17 cellular contexts compared by ENCODE assay signal in genomic region chr10:11758527-11759236, GRCh38. TPM values are rescaled to one million over a fixed set of nuclear protein-coding genes. Genes with fewer than 3 reads are reported as not detected.
DNase-seq lines count a peak whose midpoint lies in the region; ATAC-seq, FAIRE-seq and TF ChIP-seq lines count a peak whose summit lies in the region.
"Had no signal": no experiment of that assay in that cellular context is flagged by ENCODE, and none has a peak within 500 bp of the region (broad histone marks: within the 10 kb centered on the region; RNA-seq: fewer than 3 reads in every experiment).

No MANE protein-coding gene starts in this region.

- FAIRE-seq in A549 (lab: Jason Lieb, UNC), result no peak

- TF ChIP-seq EP300 in A549 (IDR thresholded peaks at IDR 0.05), result no peak

- H3K27ac ChIP-seq in A549 (no peak overlapping the region), SJCRH30 (peak overlapping the region; percentile 89), esophagus (ENCODE audit: low read depth in 2 of 2, low read length in 1 of 2) (peak overlapping the region; percentile 80 to 85), osteoblast (ENCODE audit: low read depth, low read length) (peak overlapping the region; percentile 86), caudate nucleus (ENCODE audit: low read depth, low read length) (no peak overlapping the region)

- H3K9me3 Mint-ChIP-seq in activated CD4-positive, alpha-beta T cell treated with anti-CD3 and anti-CD28 coated beads for 36 hours (ENCODE audit: low read depth), result no peaks in the 10 kb centered on the region
- H3K9me3 Mint-ChIP-seq: activated CD4-positive, alpha-beta memory T cell treated with anti-CD3 and anti-CD28 coated beads for 36 hours; CD4-positive, alpha-beta memory T cell; effector memory CD8-positive, alpha-beta T cell; stimulated activated memory B cell treated with anti-CD40 and anti-IgM and Interleukin-4, amounts not matched to agents 10 μg/mL and 1 μg/mL and 100 μg/mL, for 72 hours had no signal

- no peaks in the 10 kb centered on the region for H3K36me3 Mint-ChIP-seq in activated CD4-positive, alpha-beta T cell treated with anti-CD3 and anti-CD28 coated beads for 36 hours (ENCODE audit: low read depth)
- H3K36me3 Mint-ChIP-seq: activated CD4-positive, alpha-beta memory T cell treated with anti-CD3 and anti-CD28 coated beads for 36 hours; activated naive CD8-positive, alpha-beta T cell treated with anti-CD3 and anti-CD28 coated beads for 36 hours; CD4-positive, alpha-beta memory T cell had no signal

- H3K4me1 ChIP-seq in A549 (no peaks in the 10 kb centered on the region), SJCRH30 (peaks cover 28% of the 10 kb centered on the region), esophagus (ENCODE audit: control insufficient read depth in 2 of 2, insufficient read depth in 2 of 2, low read length in 1 of 2) (peaks cover 0 to 11% of the 10 kb centered on the region in 2 donors), osteoblast (ENCODE audit: insufficient read depth, low read length) (peaks cover 32% of the 10 kb centered on the region)

- H3K27me3 Mint-ChIP-seq in activated CD4-positive, alpha-beta T cell treated with anti-CD3 and anti-CD28 coated beads for 36 hours, result no peaks in the 10 kb centered on the region
- H3K27me3 Mint-ChIP-seq: activated CD4-positive, alpha-beta memory T cell treated with anti-CD3 and anti-CD28 coated beads for 36 hours; stimulated activated memory B cell treated with anti-CD40 and anti-IgM and Interleukin-4, amounts not matched to agents 10 μg/mL and 1 μg/mL and 100 μg/mL, for 72 hours had no signal

- H3K27me3 ChIP-seq in SJCRH30, result no peaks in the 10 kb centered on the region
- H3K27me3 ChIP-seq in esophagus (ENCODE audit: control insufficient read depth in 1 of 2, insufficient read depth in 2 of 2, low read length in 2 of 2), result no peaks in the 10 kb centered on the region
- H3K27me3 ChIP-seq in osteoblast (ENCODE audit: insufficient read depth, low read length), result no peaks in the 10 kb centered on the region
- H3K27me3 ChIP-seq: MG63 had no signal

- DNase-seq in A549 (ENCODE audit: low read depth in 1 of 2, low spot score in 1 of 2) (no peak), SJCRH30 (peak in 1 of 2 experiments; percentile 10), osteoblast (ENCODE audit: insufficient read length, low spot score, missing footprints) (no peak), SKM-1 (lab: John Stamatoyannopoulos, UW; ENCODE audit: unreplicated experiment) (no peak), caudate nucleus (lab: John Stamatoyannopoulos, UW) (no peak), inferior parietal cortex (ENCODE audit: extremely low spot score) (no peak)
- DNase-seq in activated CD4-positive, alpha-beta T cell treated with anti-CD3 and anti-CD28 coated beads for 36 hours, result no peak
- DNase-seq: cerebellar nuclear complex had no signal

- H3K4me2 ChIP-seq in A549 (no peak overlapping the region), osteoblast (ENCODE audit: insufficient read depth, low read length) (no peak overlapping the region)

- peaks cover 6% of the 10 kb centered on the region for H3K4me1 Mint-ChIP-seq in activated CD4-positive, alpha-beta T cell treated with anti-CD3 and anti-CD28 coated beads for 36 hours

- no peak for TF ChIP-seq POLR2A in A549 (IDR thresholded peaks at IDR 0.05; ENCODE audit: low read length)

- WGBS in A549 (ENCODE audit: missing lambda C conversion rate), result 84% methylated on average over 13 of the region's 13 CpGs
- 75 to 84% methylated on average over 13 of the region's 13 CpGs for WGBS in esophagus, 2 donors

- no peaks in the 10 kb centered on the region for H3K79me2 ChIP-seq in osteoblast (ENCODE audit: insufficient read depth, low read length)

- H3K4me3 ChIP-seq in A549 (no peak overlapping the region), SJCRH30 (no peak overlapping the region), esophagus (ENCODE audit: low read depth in 1 of 2, low read length in 2 of 2) (no peak overlapping the region), osteoblast (ENCODE audit: insufficient read depth, low read length) (no peak overlapping the region)
- H3K4me3 ChIP-seq: MG63, prostate gland had no signal

- peak; percentile 36 to 38; a peak in 4 of 6 replicates for ATAC-seq in A549
- ATAC-seq in activated CD4-positive, alpha-beta T cell treated with anti-CD3 and anti-CD28 coated beads for 36 hours, result no peak

- CTCF ChIA-PET in A549 (lab: Yijun Ruan, JAX), result interaction anchor here (0.6 to 7.9 kb wide), 58 partner anchors 7 to 1980 kb away, joined by 3 to 146 read pairs (median 5); no protein-coding TSS in a partner anchor
- CTCF ChIA-PET in activated CD4-positive, alpha-beta T cell treated with anti-CD3 and anti-CD28 coated beads for 36 hours (lab: Charles Lee), result interaction anchor here (0.6 to 9.7 kb wide), 23 partner anchors 9 to 283 kb away, joined by 3 to 125 read pairs (median 6); no protein-coding TSS in a partner anchor

- no peaks in the 10 kb centered on the region for H3K9me3 ChIP-seq in A549
- no peaks in the 10 kb centered on the region for H3K9me3 ChIP-seq in SJCRH30 (replicated peaks)
- H3K9me3 ChIP-seq in esophagus (ENCODE audit: control insufficient read depth in 2 of 2, insufficient read depth in 1 of 2, low read depth in 1 of 2, low read length in 1 of 2), result no peaks in the 10 kb centered on the region
- H3K9me3 ChIP-seq in osteoblast (ENCODE audit: low read depth, low read length), result no peaks in the 10 kb centered on the region
- H3K9me3 ChIP-seq: MG63, prostate gland had no signal

- peak overlapping the region; percentile 23 for H2AFZ ChIP-seq in osteoblast (ENCODE audit: low read length)

- no peak for TF ChIP-seq CTCF in A549 (IDR thresholded peaks at IDR 0.05)
- TF ChIP-seq CTCF in osteoblast (IDR thresholded peaks at IDR 0.05; ENCODE audit: extremely low read depth, low read depth, low read length), result no peak

- H3K36me3 ChIP-seq in SJCRH30 (no peaks in the 10 kb centered on the region), esophagus (ENCODE audit: control insufficient read depth in 2 of 2, insufficient read depth in 2 of 2, low read length in 1 of 2) (peaks cover 4 to 32% of the 10 kb centered on the region in 2 donors), osteoblast (ENCODE audit: insufficient read depth, low read length) (no peaks in the 10 kb centered on the region)

- H3K27ac Mint-ChIP-seq in activated CD4-positive, alpha-beta T cell treated with anti-CD3 and anti-CD28 coated beads for 36 hours, result no peak overlapping the region
- H3K27ac Mint-ChIP-seq: activated CD4-positive, alpha-beta memory T cell treated with anti-CD3 and anti-CD28 coated beads for 36 hours; activated naive CD8-positive, alpha-beta T cell treated with anti-CD3 and anti-CD28 coated beads for 36 hours; effector memory CD8-positive, alpha-beta T cell had no signal

- no peak for TF ChIP-seq RAD21 in A549 (conservative IDR thresholded peaks at IDR 0.05 in 1 of 2, IDR thresholded peaks at IDR 0.05 in 1 of 2)

- POLR2A ChIA-PET in A549 (lab: Yijun Ruan, JAX), result interaction anchor here (0.7 kb wide), 1 partner anchor 24 kb away, joined by 4 read pairs; no protein-coding TSS in a partner anchor
- POLR2A ChIA-PET in activated CD4-positive, alpha-beta T cell treated with anti-CD3 and anti-CD28 coated beads for 36 hours (lab: Charles Lee), result no interaction called here

- intact Hi-C loops in activated CD4-positive, alpha-beta T cell treated with anti-CD3 and anti-CD28 coated beads for 36 hours (cut with DNase I, micrococcal nuclease), result loop anchor here (1.0 kb wide), 1 partner anchor 243 kb away; no protein-coding TSS in a partner anchor

- no peak overlapping the region for H3K4me3 Mint-ChIP-seq in activated CD4-positive, alpha-beta T cell treated with anti-CD3 and anti-CD28 coated beads for 36 hours
- H3K4me3 Mint-ChIP-seq: activated CD4-positive, alpha-beta memory T cell treated with anti-CD3 and anti-CD28 coated beads for 36 hours; activated naive CD8-positive, alpha-beta T cell treated with anti-CD3 and anti-CD28 coated beads for 36 hours; CD4-positive, alpha-beta memory T cell; effector memory CD8-positive, alpha-beta T cell; naive thymus-derived CD4-positive, alpha-beta T cell; stimulated activated memory B cell treated with anti-CD40 and anti-IgM and Interleukin-4, amounts not matched to agents 10 μg/mL and 1 μg/mL and 100 μg/mL, for 72 hours had no signal

- H4K20me1 ChIP-seq in osteoblast (ENCODE audit: insufficient read depth, low read length), result no peaks in the 10 kb centered on the region

TF ChIP-seq in A549, 52 proteins besides CTCF, POLR2A, EP300 and RAD21 (continues in another document):
- TF ChIP-seq ZSCAN20 (CRISPR knock-in tag; IDR thresholded peaks at IDR 0.05) (no peak), JUNB (IDR thresholded peaks at IDR 0.05) (no peak), BHLHE40 (IDR thresholded peaks at IDR 0.05; ENCODE audit: low read depth, low read length) (no peak), HDAC2 (IDR thresholded peaks at IDR 0.05) (no peak), ZFP36 (IDR thresholded peaks at IDR 0.05; ENCODE audit: borderline replicate concordance, partially characterized antibody) (no peak), FOSB (CRISPR knock-in tag; IDR thresholded peaks at IDR 0.05) (no peak), ATOH8 (CRISPR knock-in tag; IDR thresholded peaks at IDR 0.05; ENCODE audit: low read depth) (no peak), HOXB13 (CRISPR knock-in tag; IDR thresholded peaks at IDR 0.05; ENCODE audit: low read depth) (no peak), EHF (CRISPR knock-in tag; IDR thresholded peaks at IDR 0.05) (no peak), E2F6 (IDR thresholded peaks at IDR 0.05; ENCODE audit: borderline replicate concordance, low read depth) (no peak)

RNA-seq across cellular contexts. Expression of gene ECHDC3, which starts 16.5 kb away (rescaled TPM):
- polyA plus RNA-seq in A549 (2011; rRNA removed) (6.0 and 7.9 TPM in 2 replicates), A549 (2017; fragmentation: RNase III; extraction: RNeasy Plus Mini Kit Qiagen cat#74134 plus additional on column Dnase treatment) (6.1 to 6.9 TPM (median 6.3 TPM) in 3 replicates), esophagus (10 to 100 TPM; 23.7 to 36.5 TPM)
- polyA plus RNA-seq in A549 (2012; cell fraction: cytosol; rRNA removed), result 11.1 and 17.9 TPM in 2 replicates
- polyA plus RNA-seq in A549 (2012; cell fraction: nucleus; rRNA removed), result 11.7 and 13.2 TPM in 2 replicates
- polyA minus RNA-seq in A549 (2011; rRNA and poly(A)+ RNA removed), result 6.9 and 9.6 TPM in 2 replicates
- not detected in 2 replicates for total RNA-seq in SJCRH30 (2014; rRNA removed; shearing (Covaris generic))
- total RNA-seq in osteoblast, result 0.36 and 13.8 TPM in 2 replicates
- total RNA-seq in activated CD4-positive, alpha-beta T cell treated with anti-CD3 and anti-CD28 coated beads for 36 hours, result 1 to 10 TPM; 3.5 to 3.8 TPM

Comparison
In these comparisons a context has a peak if more than half of its experiments do, and no peak if none do; other contexts are left out.
1. H3K27ac ChIP-seq: peak in SJCRH30 (single experiment), esophagus (2 of 2) and osteoblast (single experiment); none in A549 (0 of 2) and caudate nucleus (single experiment).